Comparison of ENCODE assay signal across 12 cellular contexts in genomic region chr10:64115471-64115870, GRCh38.
A peak's percentile ranks its signal among the peaks of the same experiment; 100 is the strongest.
DNase-seq lines count a peak whose midpoint lies in the region; ATAC-seq, FAIRE-seq and TF ChIP-seq lines count a peak whose summit lies in the region.
"Had no signal": no experiment of that assay in that cellular context is flagged by ENCODE, and none has a peak within 500 bp of the region (broad histone marks: within the 10 kb centered on the region; RNA-seq: fewer than 3 reads in every experiment).

No MANE protein-coding gene starts in this region.

- H3K27me3 ChIP-seq in OCI-LY3 (ENCODE audit: low read depth, low read length), result no peaks in the 10 kb centered on the region
- no peaks in the 10 kb centered on the region for H3K27me3 ChIP-seq in brain microvascular endothelial cell (replicated peaks)
- H3K27me3 ChIP-seq in HepG2 (ENCODE audit: control insufficient read depth in 1 of 2, insufficient read depth in 2 of 2, low read length in 2 of 2), result no peaks in the 10 kb centered on the region

- ATAC-seq in HG02759 (IDR thresholded peaks at IDR 0.05; ENCODE audit: unreplicated experiment), result no peak
- ATAC-seq in HepG2, result no peak

- in situ Hi-C loops in brain microvascular endothelial cell (cut with HindIII; ENCODE audit: low pct_ligation_motif_present, low sequenced_read_pairs) (no loop called here), HepG2 (cut with HindIII; ENCODE audit: extremely low pct_ligation_motif_present, low pct_unique_long_range_greater_than_20kb) (no loop called here)

- no peak overlapping the region for H3K4me3 ChIP-seq in OCI-LY3 (ENCODE audit: low read length)
- H3K4me3 ChIP-seq in brain microvascular endothelial cell (ENCODE audit: low read depth, low read length), result no peak overlapping the region
- H3K4me3 ChIP-seq in HepG2 (replicated peaks in 1 of 3; ENCODE audit: insufficient read depth in 1 of 3, low read depth in 2 of 3, low read length in 3 of 3), result no peak overlapping the region
- H3K4me3 ChIP-seq: GM12878 had no signal

- peak; percentile 35 for FAIRE-seq in urothelium cell line (lab: Jason Lieb, UNC)
- no peak for FAIRE-seq in HepG2 (lab: Jason Lieb, UNC)
- FAIRE-seq: GM12878, H54, HTR-8/SVneo had no signal

- no TSS peak for BruUV-seq in HepG2 (replicated peaks; lab: Mats Ljungman, UMichigan)

- H3K9me3 ChIP-seq in OCI-LY3 (ENCODE audit: insufficient read depth, low read length), result no peaks in the 10 kb centered on the region
- no peaks in the 10 kb centered on the region for H3K9me3 ChIP-seq in HepG2 (ENCODE audit: low read length)

- no peaks in the 10 kb centered on the region for H3K36me3 ChIP-seq in OCI-LY3 (replicated peaks; ENCODE audit: low read depth, low read length)
- H3K36me3 ChIP-seq in brain microvascular endothelial cell (replicated peaks), result no peaks in the 10 kb centered on the region
- no peaks in the 10 kb centered on the region for H3K36me3 ChIP-seq in HepG2 (replicated peaks in 1 of 2; ENCODE audit: control insufficient read depth in 1 of 2, insufficient read depth in 2 of 2, low read length in 2 of 2)

- intact Hi-C loops in HepG2 (cut with micrococcal nuclease; ENCODE audit: unreplicated experiment), result no loop called here

- no peaks in the 10 kb centered on the region for H4K20me1 ChIP-seq in OCI-LY3 (ENCODE audit: insufficient read depth, low read length)
- no peaks in the 10 kb centered on the region for H4K20me1 ChIP-seq in HepG2 (ENCODE audit: insufficient read depth, low read length)

- 0% methylated on average over 1 of the region's 1 CpG for WGBS in HepG2 (ENCODE audit: low lambda C conversion rate)

- H2AFZ ChIP-seq in OCI-LY3 (ENCODE audit: low read depth, low read length) (no peak overlapping the region), HepG2 (ENCODE audit: low read length) (no peak overlapping the region)

- H3K4me2 ChIP-seq in OCI-LY3 (ENCODE audit: low read length), result peak overlapping the region; percentile 29; the same call in 1 of the 2 replicates
- no peak overlapping the region for H3K4me2 ChIP-seq in HepG2 (ENCODE audit: low read depth, low read length)

- no peak for TF ChIP-seq RAD21 in HepG2 (CRISPR knock-in tag; IDR thresholded peaks at IDR 0.05)

- no peaks in the 10 kb centered on the region for H3K79me2 ChIP-seq in OCI-LY3 (ENCODE audit: low read length)
- no peaks in the 10 kb centered on the region for H3K79me2 ChIP-seq in HepG2 (ENCODE audit: insufficient read depth, low read length)

- TF ChIP-seq POLR2A in HepG2 (IDR thresholded peaks at IDR 0.05; ENCODE audit: insufficient read depth in 1 of 2, low read depth in 2 of 2, low read length in 2 of 2), result no peak

- H3K9ac ChIP-seq in OCI-LY3 (ENCODE audit: low read length) (no peak overlapping the region), HepG2 (ENCODE audit: insufficient read depth, low read depth, low read length) (no peak overlapping the region)

- H3K4me1 ChIP-seq in OCI-LY3 (ENCODE audit: low read length), result peaks cover 5% of the 10 kb centered on the region; the same call in 1 of the 2 replicates
- H3K4me1 ChIP-seq in HepG2 (ENCODE audit: insufficient read depth, low read length), result peaks cover 25% of the 10 kb centered on the region

- POLR2A ChIA-PET in HepG2 (lab: Yijun Ruan, JAX), result no interaction called here

- TF ChIP-seq EP300 in HepG2 (IDR thresholded peaks at IDR 0.05; ENCODE audit: low read depth in 2 of 2, low read length in 2 of 2), result no peak
- no peak for TF ChIP-seq EP300 in HepG2 (CRISPR knock-in tag; IDR thresholded peaks at IDR 0.05; ENCODE audit: borderline replicate concordance)

- no peak overlapping the region for H3K27ac ChIP-seq in OCI-LY3 (ENCODE audit: low read length)
- H3K27ac ChIP-seq in brain microvascular endothelial cell, result no peak overlapping the region
- no peak overlapping the region for H3K27ac ChIP-seq in HepG2 (ENCODE audit: extremely low read length, insufficient read depth, low read length)

- TF ChIP-seq CTCF in OCI-LY3 (IDR thresholded peaks at IDR 0.05; ENCODE audit: low read depth, low read length) (no peak), brain microvascular endothelial cell (IDR thresholded peaks at IDR 0.05; ENCODE audit: low read depth, low read length, missing control alignments) (no peak), HepG2 (CRISPR knock-in tag; IDR thresholded peaks at IDR 0.05) (no peak)

- DNase-seq in brain microvascular endothelial cell (peak; percentile 5), kidney tubule cell (ENCODE audit: low spot score) (peak; percentile 67), urothelium cell line (ENCODE audit: low spot score) (no peak), CD1c-positive myeloid dendritic cell (ENCODE audit: extremely low spot score) (no peak), HepG2 (ENCODE audit: low spot score) (no peak)
- DNase-seq: CD4-positive, alpha-beta memory T cell; DMS79 had no signal

- CTCF ChIA-PET in HepG2 (lab: Yijun Ruan, JAX; ENCODE audit: low intra/inter-chr PET ratio, low total read pairs), result no interaction called here

TF ChIP-seq in HepG2, 621 proteins besides CTCF, POLR2A, EP300 and RAD21:
- TF ChIP-seq ZFP36 (IDR thresholded peaks at IDR 0.05; ENCODE audit: borderline replicate concordance, low read depth, low read length, partially characterized antibody) (no peak), ZNF225 (CRISPR knock-in tag; IDR thresholded peaks at IDR 0.05) (no peak), ZNF773 (CRISPR knock-in tag; IDR thresholded peaks at IDR 0.05; ENCODE audit: borderline replicate concordance) (no peak), DR1 (CRISPR knock-in tag; IDR thresholded peaks at IDR 0.05) (no peak)

Comparison
In these comparisons a context has a peak if more than half of its experiments do, and no peak if none do; other contexts are left out.
1. DNase-seq: peak in brain microvascular endothelial cell (single experiment) and kidney tubule cell (single experiment); none in urothelium cell line (single experiment), CD1c-positive myeloid dendritic cell (single experiment) and HepG2 (single experiment).